Comparison of ENCODE assay signal across 15 cellular contexts in the genomic region with DNA sequence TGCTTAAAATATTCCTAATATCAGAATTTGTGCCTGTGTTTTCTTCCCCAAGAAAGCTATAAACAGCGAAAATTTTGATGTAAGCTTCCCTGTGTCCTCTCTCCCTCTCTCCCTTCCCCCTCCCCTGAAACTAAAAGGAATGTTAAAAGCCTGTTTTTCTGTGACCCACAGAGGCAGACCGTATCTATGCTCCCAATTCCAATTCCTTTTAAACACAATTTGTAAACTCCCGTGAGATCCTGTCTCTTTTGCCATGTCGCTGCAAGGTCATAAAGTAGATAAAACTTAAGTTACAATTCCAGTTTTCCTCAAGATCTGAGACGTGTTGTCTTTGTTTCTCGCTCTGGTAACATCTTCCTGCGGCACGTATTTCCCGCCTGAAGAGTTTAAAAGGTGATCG. TPM values are rescaled to one million over a fixed set of nuclear protein-coding genes. Genes with fewer than 3 reads are reported as not detected.
DNase-seq lines count a peak whose midpoint lies in the region; FAIRE-seq and TF ChIP-seq lines count a peak whose summit lies in the region.
"Had no signal": no experiment of that assay in that cellular context is flagged by ENCODE, and none has a peak within 500 bp of the region (broad histone marks: within the 10 kb centered on the region; RNA-seq: fewer than 3 reads in every experiment).

No MANE protein-coding gene starts in this region.

- no peak for TF ChIP-seq POLR2A in ovary (IDR thresholded peaks at IDR 0.05)
- TF ChIP-seq POLR2A in stomach (IDR thresholded peaks at IDR 0.05): no peak

- WGBS in ovary, 3 donors: 53 to 58% (median 54%) methylated on average over 10 of the region's 10 CpGs
- 41 to 54% (median 44%) methylated on average over 10 of the region's 10 CpGs for WGBS in stomach, 5 donors

- no peak overlapping the region for H3K27ac Mint-ChIP-seq in astrocyte (ENCODE audit: unreplicated experiment)
- no peak overlapping the region for H3K27ac Mint-ChIP-seq in neural progenitor cell
- H3K27ac Mint-ChIP-seq: CD8-positive, alpha-beta memory T cell; IgD-negative memory B cell had no signal

- no peak overlapping the region for H3K27ac ChIP-seq in astrocyte (ENCODE audit: low read depth, low read length)
- no peak overlapping the region for H3K27ac ChIP-seq in neural progenitor cell
- no peak overlapping the region for H3K27ac ChIP-seq in ovary
- no peak overlapping the region for H3K27ac ChIP-seq in stomach
- H3K27ac ChIP-seq: BLaER1 had no signal

- H3K9me3 Mint-ChIP-seq in astrocyte (ENCODE audit: unreplicated experiment) (no peaks in the 10 kb centered on the region), neural progenitor cell (no peaks in the 10 kb centered on the region)

- H3K4me3 Mint-ChIP-seq in astrocyte (ENCODE audit: unreplicated experiment): no peak overlapping the region
- H3K4me3 Mint-ChIP-seq in neural progenitor cell: no peak overlapping the region
- H3K4me3 Mint-ChIP-seq: CD8-positive, alpha-beta memory T cell; IgD-negative memory B cell had no signal

- H3K79me2 ChIP-seq in astrocyte (ENCODE audit: insufficient read depth, low read length) (no peaks in the 10 kb centered on the region), neural progenitor cell (ENCODE audit: low read depth) (no peaks in the 10 kb centered on the region)

- no peaks in the 10 kb centered on the region for H3K36me3 Mint-ChIP-seq in astrocyte (ENCODE audit: low read depth, unreplicated experiment)
- peaks cover 14% of the 10 kb centered on the region for H3K36me3 Mint-ChIP-seq in neural progenitor cell
- H3K36me3 Mint-ChIP-seq: CD8-positive, alpha-beta memory T cell; IgD-negative memory B cell had no signal

- intact Hi-C loops in ovary (cut with DNase I): no loop called here
- intact Hi-C loops in stomach (cut with DNase I; ENCODE audit: low total_unique reads): no loop called here

- H3K9ac ChIP-seq in ES-I3 (ENCODE audit: low read depth, low read length) (peak overlapping the region; percentile 49; the same call in 1 of the 2 replicates), astrocyte (ENCODE audit: low read length) (no peak overlapping the region), neural progenitor cell (no peak overlapping the region)
- H3K9ac ChIP-seq: BLaER1 had no signal

- H4K20me1 ChIP-seq in astrocyte (ENCODE audit: insufficient read depth, low read length) (no peaks in the 10 kb centered on the region), neural progenitor cell (ENCODE audit: low read depth) (no peaks in the 10 kb centered on the region)
- H4K20me1 ChIP-seq: BLaER1 had no signal

- no peak for FAIRE-seq in astrocyte (lab: Jason Lieb, UNC)

- H3K4me1 Mint-ChIP-seq in astrocyte (ENCODE audit: low read depth, unreplicated experiment): peaks cover 3% of the 10 kb centered on the region
- peaks cover 39% of the 10 kb centered on the region for H3K4me1 Mint-ChIP-seq in neural progenitor cell
- H3K4me1 Mint-ChIP-seq: CD8-positive, alpha-beta memory T cell had no signal

- no peak for TF ChIP-seq EP300 in ovary (IDR thresholded peaks at IDR 0.05)
- TF ChIP-seq EP300 in stomach (IDR thresholded peaks at IDR 0.05): no peak

- H3K4me2 ChIP-seq in astrocyte (ENCODE audit: low read length): peak overlapping the region; percentile 20
- peak overlapping the region; percentile 20 for H3K4me2 ChIP-seq in neural progenitor cell
- H3K4me2 ChIP-seq: BLaER1 had no signal

- no peak for DNase-seq in astrocyte (ENCODE audit: low read depth)
- DNase-seq in neural progenitor cell (ENCODE audit: low spot score): no peak
- DNase-seq in mucosa of gallbladder (ENCODE audit: low spot score): no peak
- DNase-seq in ovary: no peak
- DNase-seq in stomach: no peak
- no peak for DNase-seq in NCI-H2029 treated with DMSO at 0.1 percent for 48 hours (lab: John Stamatoyannopoulos, UW)
- DNase-seq: 8988T; CD8-positive, alpha-beta memory T cell; GOT3; NCI-H1930; NCI-H510A had no signal

- peaks cover 5% of the 10 kb centered on the region for H3K27me3 ChIP-seq in astrocyte (ENCODE audit: insufficient read depth, low read length)
- H3K27me3 ChIP-seq in neural progenitor cell: peaks cover 31% of the 10 kb centered on the region
- no peaks in the 10 kb centered on the region for H3K27me3 ChIP-seq in ovary
- peaks cover 7 to 36% (median 16%) of the 10 kb centered on the region in 3 donors for H3K27me3 ChIP-seq in stomach
- H3K27me3 ChIP-seq: BLaER1 had no signal

- H3K4me1 ChIP-seq in ES-I3 (ENCODE audit: insufficient read depth, low read length) (peaks cover 25% of the 10 kb centered on the region; the same call in 1 of the 2 replicates), astrocyte (ENCODE audit: insufficient read depth, low read length) (no peaks in the 10 kb centered on the region), neural progenitor cell (peaks cover 52% of the 10 kb centered on the region), ovary (ENCODE audit: insufficient read depth) (no peaks in the 10 kb centered on the region), stomach (peaks cover 0 to 8% (median 6%) of the 10 kb centered on the region in 4 donors)

- H3K27me3 Mint-ChIP-seq in astrocyte (ENCODE audit: low read depth, unreplicated experiment) (peaks cover 20% of the 10 kb centered on the region), neural progenitor cell (ENCODE audit: insufficient read depth, low read depth) (peaks cover 6% of the 10 kb centered on the region)

- H3K36me3 ChIP-seq in ES-I3 (ENCODE audit: insufficient read depth, low read length) (no peaks in the 10 kb centered on the region), astrocyte (ENCODE audit: insufficient read depth, low read length) (no peaks in the 10 kb centered on the region), neural progenitor cell (no peaks in the 10 kb centered on the region), ovary (no peaks in the 10 kb centered on the region), stomach (no peaks in the 10 kb centered on the region)

- H2AFZ ChIP-seq in astrocyte (ENCODE audit: low read depth, low read length): no peak overlapping the region
- peak overlapping the region; percentile 78 for H2AFZ ChIP-seq in neural progenitor cell (replicated peaks)

- H3K4me3 ChIP-seq in astrocyte (ENCODE audit: insufficient read depth, low read depth, low read length): no peak overlapping the region
- peak overlapping the region; percentile 6; the same call in 1 of the 2 replicates for H3K4me3 ChIP-seq in iPS-18c (ENCODE audit: insufficient read depth, low read depth, low read length)
- H3K4me3 ChIP-seq in neural progenitor cell: peak overlapping the region; percentile 9
- H3K4me3 ChIP-seq in ovary: no peak overlapping the region
- no peak overlapping the region for H3K4me3 ChIP-seq in stomach
- H3K4me3 ChIP-seq: BLaER1 had no signal

- H3F3A ChIP-seq in neural progenitor cell (ENCODE audit: low read depth): peaks cover 17% of the 10 kb centered on the region

- H3K9me3 ChIP-seq in ES-I3 (ENCODE audit: control insufficient read depth, insufficient read depth, low read length) (no peaks in the 10 kb centered on the region), astrocyte (ENCODE audit: insufficient read depth, low read depth, low read length) (no peaks in the 10 kb centered on the region), iPS-18c (ENCODE audit: control insufficient read depth, insufficient read depth, low read length) (no peaks in the 10 kb centered on the region), neural progenitor cell (ENCODE audit: low read depth) (no peaks in the 10 kb centered on the region), ovary (no peaks in the 10 kb centered on the region), stomach (no peaks in the 10 kb centered on the region)
- H3K9me3 ChIP-seq: BLaER1 had no signal

- no peak for TF ChIP-seq CTCF in astrocyte (IDR thresholded peaks at IDR 0.05; ENCODE audit: insufficient read depth, low read depth, low read length)
- no peak for TF ChIP-seq CTCF in neural progenitor cell (IDR thresholded peaks at IDR 0.05)
- no peak for TF ChIP-seq CTCF in ovary (IDR thresholded peaks at IDR 0.05)
- no peak for TF ChIP-seq CTCF in stomach (IDR thresholded peaks at IDR 0.05)

RNA-seq across cellular contexts. Expression of a gene that starts 23.3 kb away (rescaled TPM):
- total RNA-seq in astrocyte (1.2 and 2.6 TPM in 2 replicates), neural progenitor cell (ENCODE audit: low replicate concordance) (31.4 and 57.2 TPM in 2 replicates), mucosa of gallbladder (0.55 TPM), ovary (1 to 10 TPM in 1 of 7 donors, under 1 TPM in 3, not detected in 3; 0.11 to 1.0 (median 0.60) TPM), stomach (1 to 10 TPM in 2 of 5 donors, not detected in 3; 2.8 to 3.3 TPM)
- polyA plus RNA-seq in ovary (1 to 10 TPM in 1 of 2 donors, under 1 TPM in 1; 0.10 to 3.3 TPM), stomach (1 to 10 TPM in 2 of 3 donors, under 1 TPM in 1; 0.46 to 2.1 (median 2.1) TPM)

Comparison
In these comparisons a context has a peak if more than half of its experiments do, and no peak if none do; other contexts are left out.
1. H3K4me3 ChIP-seq: peak in iPS-18c (single experiment) and neural progenitor cell (single experiment); none in astrocyte (single experiment), ovary (single experiment) and stomach (0 of 4).